8 cellular contexts compared by ENCODE assay signal in genomic region chr2:218883491-218884490, GRCh38. TPM values are rescaled to one million over a fixed set of nuclear protein-coding genes. Genes with fewer than 3 reads are reported as not detected.
DNase-seq lines count a peak whose midpoint lies in the region; ATAC-seq and TF ChIP-seq lines count a peak whose summit lies in the region.

No MANE protein-coding gene starts in this region.

- H2AFZ ChIP-seq in parathyroid adenoma: peak overlapping the region; percentile 95

- no peak for TF ChIP-seq CTCF in parathyroid adenoma (IDR thresholded peaks at IDR 0.05)

- H3K4me1 ChIP-seq in parathyroid adenoma: peaks cover 7% of the 10 kb centered on the region

- no peak overlapping the region for H3K9ac ChIP-seq in parathyroid adenoma

- peak overlapping the region; percentile 6 for H3K27ac ChIP-seq in epithelial cell of prostate
- H3K27ac ChIP-seq in parathyroid adenoma: no peak overlapping the region

- no peaks in the 10 kb centered on the region for H3K9me3 ChIP-seq in parathyroid adenoma (ENCODE audit: control insufficient read depth, low read length)

- H3K4me2 ChIP-seq in parathyroid adenoma (ENCODE audit: low read length): peak overlapping the region; percentile 21

- H3K4me3 ChIP-seq in GM08714 (ENCODE audit: low read length) (peak overlapping the region; percentile 2; the same call in 1 of the 2 replicates), parathyroid adenoma (ENCODE audit: low read depth, low read length) (no peak overlapping the region)

- H3K27me3 ChIP-seq in parathyroid adenoma (ENCODE audit: control insufficient read depth, insufficient read depth, low read length): peaks cover 10% of the 10 kb centered on the region

- DNase-seq in NCI-H2171 treated with DMSO at 0.1 percent for 48 hours (lab: John Stamatoyannopoulos, UW) (peak; percentile 61), epithelial cell of prostate (ENCODE audit: low read depth, low spot score) (no peak), DMS153 (lab: John Stamatoyannopoulos, UW) (no peak), ureter (ENCODE audit: low spot score) (no peak), NCI-H2107 (lab: John Stamatoyannopoulos, UW) (no peak)

- no peaks in the 10 kb centered on the region for H3K79me2 ChIP-seq in parathyroid adenoma

- ATAC-seq in GM18909 (IDR thresholded peaks at IDR 0.05; ENCODE audit: poor library complexity, unreplicated experiment): no peak

- H3K36me3 ChIP-seq in parathyroid adenoma (ENCODE audit: control insufficient read depth, insufficient read depth, low read length): no peaks in the 10 kb centered on the region

RNA-seq across cellular contexts. Expression of gene WNT10A, which starts 3.1 kb away (rescaled TPM):
- total RNA-seq in ureter: 4.0 TPM

RNA-seq across cellular contexts. Expression of gene WNT6, which starts 24.2 kb away (rescaled TPM):
- 0.78 TPM for total RNA-seq in ureter

RNA-seq across cellular contexts. Expression of gene PRKAG3, which starts 52.2 kb away (rescaled TPM):
- total RNA-seq in ureter: not detected
